Comparison of ENCODE assay signal across 14 cellular contexts in genomic region chr5:657570-657969, GRCh38. TPM values are rescaled to one million over a fixed set of nuclear protein-coding genes. Genes with fewer than 3 reads are reported as not detected.
DNase-seq lines count a peak whose midpoint lies in the region; ATAC-seq, FAIRE-seq and TF ChIP-seq lines count a peak whose summit lies in the region.
"Had no signal": no experiment of that assay in that cellular context is flagged by ENCODE, and none has a peak within 500 bp of the region (broad histone marks: within the 10 kb centered on the region; RNA-seq: fewer than 3 reads in every experiment).

No MANE protein-coding gene starts in this region.

- POLR2A ChIA-PET in Panc1 (lab: Charles Lee) (no interaction called here), endothelial cell of umbilical vein (lab: Charles Lee) (no interaction called here), A673 (lab: Charles Lee; ENCODE audit: low non-redundant PET) (no interaction called here)

- H3K9me1 ChIP-seq in endothelial cell of umbilical vein (replicated peaks; ENCODE audit: control insufficient read depth, extremely low read depth, insufficient read depth, low read length), result no peaks in the 10 kb centered on the region

- no peaks in the 10 kb centered on the region for H3K9me3 ChIP-seq in Panc1 (ENCODE audit: control insufficient read depth, insufficient read depth, low read depth, low read length)
- no peaks in the 10 kb centered on the region for H3K9me3 ChIP-seq in endothelial cell of umbilical vein (replicated peaks; ENCODE audit: control insufficient read depth, insufficient read depth, low read length)
- H3K9me3 ChIP-seq in A673 (ENCODE audit: low read depth, low read length, poor library complexity, severe bottlenecking), result no peaks in the 10 kb centered on the region
- H3K9me3 ChIP-seq: thoracic aorta had no signal

- TF ChIP-seq POLR2A in endothelial cell of umbilical vein (IDR thresholded peaks at IDR 0.05; ENCODE audit: low read depth, low read length), result no peak

- dilution Hi-C loops in endothelial cell of umbilical vein (cut with MboI; ENCODE audit: extremely low pct_ligation_motif_present, low sequenced_read_pairs), result no loop called here

- no TSS peak for BruUV-seq in Panc1 (replicated peaks; lab: Mats Ljungman, UMichigan)
- BruUV-seq in endothelial cell of umbilical vein (replicated peaks; lab: Mats Ljungman, UMichigan), result no TSS peak
- BruUV-seq in A673 (replicated peaks; lab: Mats Ljungman, UMichigan), result no TSS peak

- H3K4me3 ChIP-seq in Panc1 (ENCODE audit: low read depth in 2 of 2, low read length in 2 of 2) (peak overlapping the region in 1 of 2 experiments; percentile 6; a peak in 1 of 4 replicates), endothelial cell of umbilical vein (replicated peaks in 1 of 3; ENCODE audit: insufficient read depth in 1 of 3, low read depth in 1 of 3, low read length in 3 of 3) (no peak overlapping the region), A673 (ENCODE audit: low read depth, low read length, poor library complexity, severe bottlenecking) (no peak overlapping the region)
- H3K4me3 ChIP-seq: thoracic aorta had no signal

- TF ChIP-seq CTCF in Panc1 (IDR thresholded peaks at IDR 0.05) (no peak), endothelial cell of umbilical vein (IDR thresholded peaks at IDR 0.05; ENCODE audit: extremely low read depth in 1 of 2, insufficient read depth in 1 of 2, low read depth in 1 of 2, low read length in 2 of 2) (no peak), A673 (conservative IDR thresholded peaks at IDR 0.05; ENCODE audit: low read depth, low read length) (no peak)

- H3K9ac ChIP-seq in endothelial cell of umbilical vein (replicated peaks; ENCODE audit: extremely low read depth, insufficient read depth, low read length), result peak overlapping the region; percentile 40

- H3K79me2 ChIP-seq in endothelial cell of umbilical vein (ENCODE audit: control insufficient read depth, insufficient read depth, low read length), result no peaks in the 10 kb centered on the region

- peak; percentile 95 for DNase-seq in Daoy (ENCODE audit: low read depth)
- peak; percentile 97 for DNase-seq in Panc1 (ENCODE audit: low read depth, low spot score)
- DNase-seq in endothelial cell of umbilical vein (ENCODE audit: low read depth, low spot score), result peak; percentile 80
- DNase-seq in non-pigmented ciliary epithelial cell (ENCODE audit: low read depth), result peak; percentile 86
- DNase-seq in DMS79 (lab: John Stamatoyannopoulos, UW), result no peak
- no peak for DNase-seq in A673 (ENCODE audit: low spot score)
- no peak for DNase-seq in sciatic nerve (ENCODE audit: low spot score)
- DNase-seq: effector CD8-positive, alpha-beta T cell; KBM-7; NCI-H446 treated with DMSO at 0.1 percent for 48 hours; SIG-M5; stimulated activated CD4-positive, alpha-beta T cell treated with anti-CD3 and anti-CD28 coated beads, Interleukin-4, amount 100 ng/mL, for 1 hour had no signal

- no peaks in the 10 kb centered on the region for H4K20me1 ChIP-seq in endothelial cell of umbilical vein (replicated peaks; ENCODE audit: control insufficient read depth, extremely low read depth, insufficient read depth, low read length)

- in situ Hi-C loops in Panc1 (cut with HindIII; ENCODE audit: low pct_unique_long_range_greater_than_20kb, low sequenced_read_pairs), result no loop called here

- H3K27ac ChIP-seq in Panc1 (ENCODE audit: low read length) (peak overlapping the region; percentile 80), endothelial cell of umbilical vein (ENCODE audit: insufficient read depth, low read depth, low read length) (peak overlapping the region; percentile 82), A673 (ENCODE audit: low read depth, low read length, poor library complexity, severe bottlenecking) (no peak overlapping the region)
- H3K27ac ChIP-seq: thoracic aorta had no signal

- peak; percentile 97 for FAIRE-seq in endothelial cell of umbilical vein (lab: Jason Lieb, UNC)

- no peak overlapping the region for H3K4me2 ChIP-seq in endothelial cell of umbilical vein (ENCODE audit: insufficient read depth, low read length)

- ATAC-seq in Panc1, result peak; percentile 99
- ATAC-seq in HG02571 (IDR thresholded peaks at IDR 0.05; ENCODE audit: unreplicated experiment), result no peak
- no peak for ATAC-seq in sciatic nerve

- H2AFZ ChIP-seq in endothelial cell of umbilical vein (ENCODE audit: low read depth, low read length), result no peak overlapping the region

- CTCF ChIA-PET in Panc1 (lab: Charles Lee) (no interaction called here), endothelial cell of umbilical vein (lab: Charles Lee) (interaction anchor here (0.6 to 1.6 kb wide), 4 partner anchors 9 to 235 kb away, joined by 3 to 5 read pairs (median 4); partner anchors contain the start of genes BRD9 and TRIP13), A673 (lab: Charles Lee) (no interaction called here)

- H3K27me3 ChIP-seq in Panc1 (ENCODE audit: control insufficient read depth, insufficient read depth, low read length), result no peaks in the 10 kb centered on the region
- H3K27me3 ChIP-seq in endothelial cell of umbilical vein (ENCODE audit: control insufficient read depth in 2 of 2, insufficient read depth in 2 of 2, low read length in 2 of 2), result no peaks in the 10 kb centered on the region
- no peaks in the 10 kb centered on the region for H3K27me3 ChIP-seq in A673 (replicated peaks; ENCODE audit: insufficient read depth, low read depth, low read length, poor library complexity)

- peaks cover 15% of the 10 kb centered on the region for H3K4me1 ChIP-seq in Panc1 (ENCODE audit: control insufficient read depth, insufficient read depth, low read length)
- peaks cover 10% of the 10 kb centered on the region for H3K4me1 ChIP-seq in endothelial cell of umbilical vein (ENCODE audit: control insufficient read depth, extremely low read depth, insufficient read depth, low read length)
- no peaks in the 10 kb centered on the region for H3K4me1 ChIP-seq in A673 (ENCODE audit: insufficient read depth, low read length, poor library complexity, severe bottlenecking)

- intact Hi-C loops in Panc1 (cut with micrococcal nuclease; ENCODE audit: unreplicated experiment), result no loop called here
- intact Hi-C loops in endothelial cell of umbilical vein (cut with micrococcal nuclease), result no loop called here
- intact Hi-C loops in A673 (cut with micrococcal nuclease; ENCODE audit: unreplicated experiment), result no loop called here
- intact Hi-C loops in sciatic nerve (cut with DNase I), result no loop called here

- H3K36me3 ChIP-seq in Panc1 (ENCODE audit: control insufficient read depth, insufficient read depth, low read length) (peaks cover 6% of the 10 kb centered on the region; the same call in 1 of the 2 replicates), endothelial cell of umbilical vein (ENCODE audit: control insufficient read depth in 2 of 2, extremely low read depth in 1 of 2, insufficient read depth in 2 of 2, low read length in 2 of 2) (peaks cover 0 to 2% of the 10 kb centered on the region in 2 experiments), A673 (ENCODE audit: insufficient read depth, low read length, poor library complexity, severe bottlenecking) (peaks cover 44% of the 10 kb centered on the region)

TF ChIP-seq in endothelial cell of umbilical vein, 7 proteins besides CTCF, POLR2A, EP300 and RAD21:
- TF ChIP-seq GATA2 (IDR thresholded peaks at IDR 0.05; ENCODE audit: insufficient read depth, insufficient read length, low read depth, low read length), result peak; percentile 44
- no peak for TF ChIP-seq MAX (IDR thresholded peaks at IDR 0.05; ENCODE audit: insufficient read depth, insufficient read length)
- peak; percentile 64 for TF ChIP-seq POLR2AphosphoS5 (IDR thresholded peaks at IDR 0.05; ENCODE audit: insufficient read depth, low read depth, low read length)
- TF ChIP-seq FOS (IDR thresholded peaks at IDR 0.05; ENCODE audit: borderline replicate concordance, insufficient read depth, low read length), result peak; percentile 74
- TF ChIP-seq JUN (IDR thresholded peaks at IDR 0.05; ENCODE audit: borderline replicate concordance, insufficient read depth, insufficient read length, low read depth), result peak; percentile 86
- TF ChIP-seq MYC (IDR thresholded peaks at IDR 0.05; ENCODE audit: low read depth, low read length), result peak; percentile 29
- TF ChIP-seq EZH2 (IDR thresholded peaks at IDR 0.05; ENCODE audit: borderline replicate concordance, low read depth, low read length, severe bottlenecking), result no peak

RNA-seq across cellular contexts. Expression of gene TPPP, which starts 35.6 kb away (rescaled TPM):
- total RNA-seq in Daoy (2014; rRNA removed; shearing (Covaris generic)), result 0.34 TPM in 1 of 2 replicates, not detected in the other
- total RNA-seq in Panc1 (2021; ENCODE audit: unreplicated experiment), result 0.98 TPM
- polyA plus RNA-seq in Panc1 (2012; ENCODE audit: insufficient read length), result 1.5 TPM
- total RNA-seq in endothelial cell of umbilical vein, result 0.07 and 0.09 TPM in 2 replicates
- 0.04 and 0.08 TPM in 2 replicates for polyA plus RNA-seq in endothelial cell of umbilical vein
- 0.04 and 0.05 TPM in 2 replicates for polyA plus RNA-seq in endothelial cell of umbilical vein (2011; cell fraction: cytosol; rRNA removed)
- 0.04 and 0.06 TPM in 2 replicates for polyA plus RNA-seq in endothelial cell of umbilical vein (2011; cell fraction: nucleus; rRNA removed)
- 0.12 and 0.14 TPM in 2 replicates for polyA plus RNA-seq in endothelial cell of umbilical vein (2012)
- polyA minus RNA-seq in endothelial cell of umbilical vein, result 0.11 TPM in 1 of 2 replicates, not detected in the other
- polyA minus RNA-seq in endothelial cell of umbilical vein (2011; cell fraction: cytosol; rRNA and poly(A)+ RNA removed), result 0.31 TPM
- 0.05 TPM in 1 of 2 replicates, not detected in the other for polyA minus RNA-seq in endothelial cell of umbilical vein (2011; cell fraction: nucleus; rRNA and poly(A)+ RNA removed)
- total RNA-seq in A673 (2021), result 0.09 and 0.19 TPM in 2 replicates
- 3.4 TPM for total RNA-seq in sciatic nerve

RNA-seq across cellular contexts. Expression of gene CEP72, which starts 45.4 kb away (rescaled TPM):
- 6.9 and 11.0 TPM in 2 replicates for total RNA-seq in Daoy (2014; rRNA removed; shearing (Covaris generic))
- 33.2 TPM for total RNA-seq in Panc1 (2021; ENCODE audit: unreplicated experiment)
- polyA plus RNA-seq in Panc1 (2012; ENCODE audit: insufficient read length), result 7.5 TPM
- total RNA-seq in endothelial cell of umbilical vein, result 9.5 and 9.6 TPM in 2 replicates
- 2.5 and 2.9 TPM in 2 replicates for polyA plus RNA-seq in endothelial cell of umbilical vein
- polyA plus RNA-seq in endothelial cell of umbilical vein (2011; cell fraction: cytosol; rRNA removed), result 3.1 and 3.6 TPM in 2 replicates
- polyA plus RNA-seq in endothelial cell of umbilical vein (2011; cell fraction: nucleus; rRNA removed), result 9.5 and 10.5 TPM in 2 replicates
- 1.3 and 2.9 TPM in 2 replicates for polyA plus RNA-seq in endothelial cell of umbilical vein (2012)
- 4.4 and 5.9 TPM in 2 replicates for polyA minus RNA-seq in endothelial cell of umbilical vein
- polyA minus RNA-seq in endothelial cell of umbilical vein (2011; cell fraction: cytosol; rRNA and poly(A)+ RNA removed), result 52.2 TPM
- 7.2 and 9.5 TPM in 2 replicates for polyA minus RNA-seq in endothelial cell of umbilical vein (2011; cell fraction: nucleus; rRNA and poly(A)+ RNA removed)
- 37.2 and 40.1 TPM in 2 replicates for total RNA-seq in A673 (2021)
- 7.5 TPM for total RNA-seq in sciatic nerve

Comparison
In these comparisons a context has a peak if more than half of its experiments do, and no peak if none do; other contexts are left out.
1. DNase-seq: peak in Daoy (single experiment), Panc1 (single experiment), endothelial cell of umbilical vein (single experiment) and non-pigmented ciliary epithelial cell (single experiment); none in DMS79 (single experiment), A673 (single experiment) and sciatic nerve (single experiment).